In genomic region chr11:14359573-14360031, GRCh38 we compare ENCODE assay signal across 9 cellular contexts. TPM values are rescaled to one million over a fixed set of nuclear protein-coding genes. Genes with fewer than 3 reads are reported as not detected.
DNase-seq lines count a peak whose midpoint lies in the region; FAIRE-seq and TF ChIP-seq lines count a peak whose summit lies in the region.
"Had no signal": no experiment of that assay in that cellular context is flagged by ENCODE, and none has a peak within 500 bp of the region (broad histone marks: within the 10 kb centered on the region; RNA-seq: fewer than 3 reads in every experiment).

No MANE protein-coding gene starts in this region.

- H3K4me3 ChIP-seq in keratinocyte (ENCODE audit: control insufficient read depth in 2 of 3, extremely low read depth in 1 of 3, insufficient read depth in 2 of 3, low read depth in 1 of 3, low read length in 3 of 3): peak overlapping the region in 2 of 3 experiments; percentile 84 to 92
- peak overlapping the region; percentile 98 for H3K4me3 ChIP-seq in thymus (ENCODE audit: low read length)

- 94% methylated on average over 5 of the region's 5 CpGs for WGBS in thymus

- H3K27me3 ChIP-seq in keratinocyte (ENCODE audit: control insufficient read depth, extremely low read depth, insufficient read depth, low read length): no peaks in the 10 kb centered on the region
- H3K27me3 ChIP-seq in thymus (ENCODE audit: control insufficient read depth, insufficient read depth): no peaks in the 10 kb centered on the region

- CTCF ChIA-PET in activated naive CD4-positive, alpha-beta T cell treated with anti-CD3 and anti-CD28 coated beads for 36 hours (lab: Charles Lee): interaction anchor here (0.6 kb wide), 1 partner anchor 111 kb away, joined by 3 read pairs; no protein-coding TSS in a partner anchor

- H2AFZ ChIP-seq in keratinocyte (ENCODE audit: control insufficient read depth, low read length): peak overlapping the region; percentile 80

- dilution Hi-C loops in keratinocyte (cut with MboI; ENCODE audit: extremely low pct_ligation_motif_present, low sequenced_read_pairs): no loop called here

- no peaks in the 10 kb centered on the region for H3K9me1 ChIP-seq in keratinocyte (ENCODE audit: control insufficient read depth, extremely low read depth, insufficient read depth, low read length)

- H3K4me1 ChIP-seq in keratinocyte (ENCODE audit: control insufficient read depth, extremely low read depth, insufficient read depth, low read length) (peaks cover 21% of the 10 kb centered on the region), thymus (ENCODE audit: control insufficient read depth, insufficient read depth, low read length) (peaks cover 3% of the 10 kb centered on the region)

- H3K9ac ChIP-seq in keratinocyte (ENCODE audit: control insufficient read depth, extremely low read depth, insufficient read depth, low read length): peak overlapping the region; percentile 95

- peaks cover 23% of the 10 kb centered on the region for H3K4me1 Mint-ChIP-seq in activated naive CD4-positive, alpha-beta T cell treated with anti-CD3 and anti-CD28 coated beads for 36 hours (ENCODE audit: low read depth)
- H3K4me1 Mint-ChIP-seq in activated T-helper 2 cell treated with anti-CD3 and anti-CD28 coated beads, Interferon-gamma antibody, Interleukin-2, Interleukin-4, amounts not matched to agents 10 μg/mL and 5 μg/mL and 100 μg/mL, durations not matched to agents 14 hours and 24 hours and 36 hours (ENCODE audit: low read depth): peaks cover 38% of the 10 kb centered on the region

- H3K79me2 ChIP-seq in keratinocyte (ENCODE audit: control insufficient read depth, insufficient read depth, low read length): peaks cover 42% of the 10 kb centered on the region

- H3K36me3 ChIP-seq in keratinocyte (ENCODE audit: control insufficient read depth in 2 of 2, extremely low read depth in 1 of 2, insufficient read depth in 2 of 2, low read length in 2 of 2): peaks cover 3 to 7% of the 10 kb centered on the region in 2 experiments
- no peaks in the 10 kb centered on the region for H3K36me3 ChIP-seq in thymus (ENCODE audit: control insufficient read depth, insufficient read depth)

- no peaks in the 10 kb centered on the region for H3K9me3 Mint-ChIP-seq in activated naive CD4-positive, alpha-beta T cell treated with anti-CD3 and anti-CD28 coated beads for 36 hours
- H3K9me3 Mint-ChIP-seq in activated T-helper 2 cell treated with anti-CD3 and anti-CD28 coated beads, Interferon-gamma antibody, Interleukin-2, Interleukin-4, amounts not matched to agents 10 μg/mL and 5 μg/mL and 100 μg/mL, durations not matched to agents 14 hours and 24 hours and 36 hours: no peaks in the 10 kb centered on the region

- H3K4me2 ChIP-seq in keratinocyte (ENCODE audit: control insufficient read depth, extremely low read depth, insufficient read depth, low read depth, low read length): peak overlapping the region; percentile 89

- no peak overlapping the region for H3K27ac Mint-ChIP-seq in activated naive CD4-positive, alpha-beta T cell treated with anti-CD3 and anti-CD28 coated beads for 36 hours
- H3K27ac Mint-ChIP-seq in activated T-helper 2 cell treated with anti-CD3 and anti-CD28 coated beads, Interferon-gamma antibody, Interleukin-2, Interleukin-4, amounts not matched to agents 10 μg/mL and 5 μg/mL and 100 μg/mL, durations not matched to agents 14 hours and 24 hours and 36 hours: no peak overlapping the region

- DNase-seq in activated naive CD4-positive, alpha-beta T cell treated with anti-CD3 and anti-CD28 coated beads for 36 hours: no peak
- no peak for DNase-seq in activated naive CD4-positive, alpha-beta T cell treated with Interleukin-2 at 50 U/mL for 16 hours
- no peak for DNase-seq in activated T-helper 2 cell treated with anti-CD3 and anti-CD28 coated beads, Interferon-gamma antibody, Interleukin-2, Interleukin-4, amounts not matched to agents 10 μg/mL and 5 μg/mL and 100 μg/mL, durations not matched to agents 14 hours and 24 hours and 36 hours (ENCODE audit: low spot score)
- DNase-seq in keratinocyte (ENCODE audit: low read depth, low spot score) (no peak), NCI-H1436 (lab: John Stamatoyannopoulos, UW) (no peak), occipital lobe (lab: John Stamatoyannopoulos, UW) (no peak)
- no peak for DNase-seq in stimulated activated CD4-positive, alpha-beta T cell treated with anti-CD3 and anti-CD28 coated beads, Interleukin-15, amount 100 ng/mL, for 24 hours
- DNase-seq: SHP77 had no signal

- no peak for FAIRE-seq in keratinocyte (lab: Jason Lieb, UNC)

- peaks cover 5% of the 10 kb centered on the region for H3K36me3 Mint-ChIP-seq in activated naive CD4-positive, alpha-beta T cell treated with anti-CD3 and anti-CD28 coated beads for 36 hours (ENCODE audit: low read depth)
- H3K36me3 Mint-ChIP-seq in activated T-helper 2 cell treated with anti-CD3 and anti-CD28 coated beads, Interferon-gamma antibody, Interleukin-2, Interleukin-4, amounts not matched to agents 10 μg/mL and 5 μg/mL and 100 μg/mL, durations not matched to agents 14 hours and 24 hours and 36 hours (ENCODE audit: low read depth): peaks cover 13% of the 10 kb centered on the region

- H3K27ac ChIP-seq in keratinocyte (ENCODE audit: control insufficient read depth, insufficient read depth, low read length): no peak overlapping the region
- H3K27ac ChIP-seq in thymus (ENCODE audit: low read depth): no peak overlapping the region

- no peaks in the 10 kb centered on the region for H4K20me1 ChIP-seq in keratinocyte (ENCODE audit: control insufficient read depth, extremely low read depth, insufficient read depth, low read length)

- no peak for TF ChIP-seq CTCF in keratinocyte (optimal IDR thresholded peaks at IDR 0.05 in 1 of 3, IDR thresholded peaks at IDR 0.05 in 1 of 3, conservative IDR thresholded peaks at IDR 0.05 in 1 of 3; ENCODE audit: extremely low read depth in 1 of 3, insufficient read depth in 2 of 3, low read length in 3 of 3)

- H3K4me3 Mint-ChIP-seq in activated naive CD4-positive, alpha-beta T cell treated with anti-CD3 and anti-CD28 coated beads for 36 hours: peak overlapping the region; percentile 63
- H3K4me3 Mint-ChIP-seq in activated T-helper 2 cell treated with anti-CD3 and anti-CD28 coated beads, Interferon-gamma antibody, Interleukin-2, Interleukin-4, amounts not matched to agents 10 μg/mL and 5 μg/mL and 100 μg/mL, durations not matched to agents 14 hours and 24 hours and 36 hours (ENCODE audit: low read depth): peak overlapping the region; percentile 67

- no peaks in the 10 kb centered on the region for H3K27me3 Mint-ChIP-seq in activated naive CD4-positive, alpha-beta T cell treated with anti-CD3 and anti-CD28 coated beads for 36 hours (ENCODE audit: low read depth)
- H3K27me3 Mint-ChIP-seq in activated T-helper 2 cell treated with anti-CD3 and anti-CD28 coated beads, Interferon-gamma antibody, Interleukin-2, Interleukin-4, amounts not matched to agents 10 μg/mL and 5 μg/mL and 100 μg/mL, durations not matched to agents 14 hours and 24 hours and 36 hours (ENCODE audit: low read depth): peaks cover 14% of the 10 kb centered on the region

- H3K9me3 ChIP-seq in keratinocyte (ENCODE audit: control insufficient read depth, low read depth, low read length): no peaks in the 10 kb centered on the region
- no peaks in the 10 kb centered on the region for H3K9me3 ChIP-seq in thymus (ENCODE audit: control insufficient read depth)

- intact Hi-C loops in activated naive CD4-positive, alpha-beta T cell treated with anti-CD3 and anti-CD28 coated beads for 36 hours (cut with micrococcal nuclease): loop anchor here (1.0 to 2.0 kb wide), 5 partner anchors 16 to 161 kb away; partner anchors contain the start of gene PSMA1
- intact Hi-C loops in activated T-helper 2 cell treated with anti-CD3 and anti-CD28 coated beads, Interferon-gamma antibody, Interleukin-2, Interleukin-4, amounts not matched to agents 10 μg/mL and 5 μg/mL and 100 μg/mL, durations not matched to agents 14 hours and 24 hours and 36 hours (cut with micrococcal nuclease): loop anchor here (1.0 to 5.0 kb wide), 4 partner anchors 16 to 58 kb away; no protein-coding TSS in a partner anchor

RNA-seq across cellular contexts. Expression of gene RRAS2, which starts 0.6 kb away (rescaled TPM):
- total RNA-seq in activated naive CD4-positive, alpha-beta T cell treated with anti-CD3 and anti-CD28 coated beads for 36 hours: 10 to 100 TPM; 36.6 to 36.8 TPM
- total RNA-seq in activated T-helper 2 cell treated with anti-CD3 and anti-CD28 coated beads, Interferon-gamma antibody, Interleukin-2, Interleukin-4, amounts not matched to agents 10 μg/mL and 5 μg/mL and 100 μg/mL, durations not matched to agents 14 hours and 24 hours and 36 hours: 64.4 and 65.2 TPM in 2 replicates
- polyA plus RNA-seq in keratinocyte (52.2 to 99.3 TPM (median 54.4 TPM) in 3 replicates), thymus (30.4 TPM)
- 167 TPM for polyA plus RNA-seq in keratinocyte (2011; ENCODE audit: low read depth)
- 55.6 and 125 TPM in 2 replicates for polyA plus RNA-seq in keratinocyte (2011; cell fraction: cytosol; rRNA removed)
- 34.4 and 46.8 TPM in 2 replicates for polyA plus RNA-seq in keratinocyte (2011; cell fraction: nucleus; rRNA removed)
- 54.5 and 85.9 TPM in 2 replicates for polyA plus RNA-seq in keratinocyte (2012; ENCODE audit: low replicate concordance)
- polyA minus RNA-seq in keratinocyte: 5.9 to 58.9 TPM (median 22.4 TPM) in 3 replicates
- polyA minus RNA-seq in keratinocyte (2011; cell fraction: cytosol; rRNA and poly(A)+ RNA removed): 77.7 TPM
- 27.5 and 43.4 TPM in 2 replicates for polyA minus RNA-seq in keratinocyte (2011; cell fraction: nucleus; rRNA and poly(A)+ RNA removed)
- 26.8 TPM for total RNA-seq in occipital lobe
